22 cellular contexts compared by ENCODE assay signal in the genomic region with DNA sequence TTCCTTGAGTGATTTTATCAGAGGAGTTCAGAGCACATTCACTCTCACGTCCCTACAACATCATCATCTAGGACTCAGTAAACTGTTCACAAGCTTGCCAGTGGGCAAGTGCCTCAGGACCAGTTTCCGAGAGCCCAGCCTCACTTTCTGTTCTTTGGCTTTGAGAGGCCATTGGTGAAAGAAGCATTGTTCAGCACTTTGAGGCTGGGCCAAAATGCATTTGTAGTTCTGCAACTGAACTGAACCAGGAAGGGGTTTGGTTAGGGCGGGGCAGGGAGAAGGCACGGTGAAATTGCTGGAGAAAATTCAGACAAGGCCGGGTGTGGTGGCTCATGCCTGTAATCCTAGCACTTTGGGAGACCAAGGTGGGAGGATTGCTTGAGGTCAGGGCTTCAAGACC.
"Had no signal": no experiment of that assay in that cellular context is flagged by ENCODE, and none has a peak within 500 bp of the region (broad histone marks: within the 10 kb centered on the region; RNA-seq: fewer than 3 reads in every experiment).

No MANE protein-coding gene starts in this region.

- DNase-seq: cortex of kidney; effector memory CD8-positive, alpha-beta T cell; esophagus squamous epithelium; immature natural killer cell; islet precursor cell; kidney glomerular epithelial cell; left ventricle myocardium superior; lower lobe of right lung; naive B cell; pancreas; right lobe of liver; small intestine; stimulated activated CD4-positive, alpha-beta T cell treated with anti-CD3 and anti-CD28 coated beads, Interleukin-12 subunit alpha, Interleukin-12 subunit beta, amount 100 ng/mL, for 4 hours; stimulated activated CD4-positive, alpha-beta T cell treated with anti-CD3 and anti-CD28 coated beads, Interleukin-1b, Interleukin-23, amount 100 ng/mL, for 48 hours; stimulated activated CD4-positive, alpha-beta T cell treated with anti-CD3 and anti-CD28 coated beads, Interleukin-4, amount 100 ng/mL, for 1 hour; stimulated activated CD8-positive, alpha-beta memory T cell treated with anti-CD3 and anti-CD28 coated beads, Interleukin-4, amount 100 ng/mL, for 48 hours; stimulated activated naive CD4-positive, alpha-beta T cell; stimulated activated naive CD8-positive, alpha-beta T cell treated with anti-CD3 and anti-CD28 coated beads, Interleukin-15, amount 100 ng/mL, for 72 hours; trophoblast cell had no signal

- H3K4me3 ChIP-seq: esophagus squamous epithelium, lower lobe of right lung, pancreas, right lobe of liver, suprapubic skin, vagina had no signal

- H3K9me3 ChIP-seq: esophagus squamous epithelium, lower lobe of right lung, neutrophil, pancreas, right lobe of liver, suprapubic skin, vagina had no signal

- H3K27me3 ChIP-seq: esophagus squamous epithelium, neutrophil, pancreas, right lobe of liver, suprapubic skin, vagina had no signal

- ATAC-seq: effector memory CD8-positive, alpha-beta T cell; left ventricle myocardium superior; lower lobe of right lung; pancreas; right lobe of liver; stimulated activated naive CD8-positive, alpha-beta T cell treated with anti-CD3 and anti-CD28 coated beads, Interleukin-15, amount 100 ng/mL, for 72 hours had no signal

- H3K36me3 ChIP-seq: esophagus squamous epithelium, lower lobe of right lung, neutrophil, pancreas, right lobe of liver, suprapubic skin, vagina had no signal
